9 cellular contexts compared by ENCODE assay signal in the genomic region with DNA sequence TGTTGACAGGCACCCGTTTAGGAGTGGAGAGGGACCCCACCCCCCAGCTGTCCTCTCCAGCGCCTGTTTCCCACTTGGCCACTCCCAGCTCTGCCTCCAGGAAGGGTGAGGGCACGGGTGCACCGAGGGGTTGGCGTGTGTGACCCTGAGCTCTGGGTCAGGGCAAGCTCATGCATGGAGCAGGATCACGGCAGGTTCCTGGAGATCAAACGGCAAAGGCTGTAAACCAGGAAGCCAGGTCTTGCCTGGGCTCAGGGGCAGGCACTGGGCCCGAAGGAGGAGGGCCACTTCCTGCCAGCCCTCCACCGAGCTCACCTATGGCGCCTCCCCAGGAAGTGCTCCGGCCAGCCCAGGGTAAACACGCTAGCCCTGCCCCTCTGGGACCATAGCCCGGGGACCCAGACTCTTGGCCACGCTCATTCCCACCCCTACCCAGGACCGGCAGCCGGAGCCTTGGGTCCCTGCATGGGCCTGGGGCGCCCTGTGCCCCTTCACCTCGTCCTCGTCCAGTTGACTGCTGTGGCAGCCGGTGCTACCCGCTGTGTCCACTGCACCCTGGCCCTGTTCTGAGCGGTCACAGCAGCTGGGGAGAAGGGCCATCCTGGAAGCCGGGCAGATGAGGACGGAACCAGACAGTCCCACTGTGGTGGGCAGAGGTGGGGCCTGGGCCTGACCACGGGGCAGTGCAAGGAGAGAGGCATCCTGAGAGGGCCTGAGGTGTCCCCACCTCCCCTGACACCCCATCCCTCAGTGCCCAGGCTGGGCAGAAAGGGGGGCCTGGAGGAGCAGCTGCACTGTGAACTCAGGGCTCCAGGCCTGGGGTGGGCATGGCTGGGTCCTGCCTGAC. TPM values are rescaled to one million over a fixed set of nuclear protein-coding genes. Genes with fewer than 3 reads are reported as not detected.
DNase-seq lines count a peak whose midpoint lies in the region; ATAC-seq, FAIRE-seq and TF ChIP-seq lines count a peak whose summit lies in the region.
"Had no signal": no experiment of that assay in that cellular context is flagged by ENCODE, and none has a peak within 500 bp of the region (broad histone marks: within the 10 kb centered on the region; RNA-seq: fewer than 3 reads in every experiment).

No MANE protein-coding gene starts in this region.

- H2BK15ac ChIP-seq in H9 (ENCODE audit: low read depth, low read length): no peak overlapping the region

- H3K27ac Mint-ChIP-seq in H9: peak overlapping the region in 1 of 3 experiments; percentile 52; a peak in 1 of 7 replicates
- no peak overlapping the region for H3K27ac Mint-ChIP-seq in astrocyte (ENCODE audit: unreplicated experiment)

- H3K4me3 Mint-ChIP-seq in H9 (peak overlapping the region; percentile 41 to 70; a peak in 4 of 5 replicates), astrocyte (ENCODE audit: unreplicated experiment) (peak overlapping the region; percentile 78)

- H3K23me2 ChIP-seq in H9 (ENCODE audit: insufficient read length, low read depth, low read length, poor library complexity, severe bottlenecking): peaks cover 3% of the 10 kb centered on the region

- no peak overlapping the region for H4K5ac ChIP-seq in H9 (ENCODE audit: insufficient read length, low read depth, low read length)

- H3K27me3 ChIP-seq in H9 (ENCODE audit: insufficient read depth, low read length) (no peaks in the 10 kb centered on the region), astrocyte (ENCODE audit: insufficient read depth, low read length) (no peaks in the 10 kb centered on the region)

- DNase-seq in H9: peak; percentile 66
- DNase-seq in astrocyte (ENCODE audit: low read depth): no peak
- DNase-seq in GM19240 (ENCODE audit: insufficient read length, low spot score): no peak
- no peak for DNase-seq in midbrain (lab: John Stamatoyannopoulos, UW)
- no peak for DNase-seq in inferior parietal cortex (ENCODE audit: extremely low spot score)
- DNase-seq: NCI-H2107 had no signal

- no peak overlapping the region for H3K18ac ChIP-seq in H9 (ENCODE audit: insufficient read length, low read depth, low read length)

- H3K9me3 Mint-ChIP-seq in H9: no peaks in the 10 kb centered on the region
- H3K9me3 Mint-ChIP-seq in astrocyte (ENCODE audit: unreplicated experiment): no peaks in the 10 kb centered on the region

- H2BK12ac ChIP-seq in H9 (ENCODE audit: insufficient read length, low read depth, low read length): no peak overlapping the region

- H3K4me2 ChIP-seq in H9 (ENCODE audit: insufficient read depth, insufficient read length, low read length) (no peak overlapping the region), astrocyte (ENCODE audit: low read length) (peak overlapping the region; percentile 86)

- no peak overlapping the region for H4K91ac ChIP-seq in H9 (ENCODE audit: insufficient read length, low read depth, low read length)

- H3K79me1 ChIP-seq in H9 (ENCODE audit: insufficient read depth, low read depth, low read length, poor library complexity, severe bottlenecking): no peaks in the 10 kb centered on the region

- H3K23ac ChIP-seq in H9 (ENCODE audit: insufficient read length, low read depth, low read length): no peak overlapping the region

- H2AK5ac ChIP-seq in H9 (ENCODE audit: insufficient read length, low read length): no peak overlapping the region

- no peaks in the 10 kb centered on the region for H3K36me3 ChIP-seq in astrocyte (ENCODE audit: insufficient read depth, low read length)

- H3T11ph ChIP-seq in H9 (ENCODE audit: low read length): no peak overlapping the region

- H3K27me3 Mint-ChIP-seq in H9 (ENCODE audit: low read depth): no peaks in the 10 kb centered on the region
- H3K27me3 Mint-ChIP-seq in astrocyte (ENCODE audit: low read depth, unreplicated experiment): no peaks in the 10 kb centered on the region

- H4K8ac ChIP-seq in H9 (replicated peaks; ENCODE audit: insufficient read length, low read depth, low read length): no peak overlapping the region

- H3K36me3 Mint-ChIP-seq in H9 (ENCODE audit: insufficient read depth in 1 of 3, low read depth in 3 of 3) (peaks cover 1 to 12% (median 10%) of the 10 kb centered on the region in 3 experiments; a peak in 5 of 7 replicates), astrocyte (ENCODE audit: low read depth, unreplicated experiment) (peaks cover 3% of the 10 kb centered on the region)

- H3K4ac ChIP-seq in H9 (ENCODE audit: low read depth, low read length): no peak overlapping the region

- H2BK20ac ChIP-seq in H9 (ENCODE audit: low read depth, low read length, poor library complexity, severe bottlenecking): no peak overlapping the region

- H3K79me2 ChIP-seq in H9 (ENCODE audit: insufficient read depth, low read length) (no peaks in the 10 kb centered on the region), astrocyte (ENCODE audit: insufficient read depth, low read length) (peaks cover 21% of the 10 kb centered on the region)

- H3K9me3 ChIP-seq in H9 (ENCODE audit: control insufficient read depth, low read depth, low read length): no peaks in the 10 kb centered on the region
- H3K9me3 ChIP-seq in astrocyte (ENCODE audit: insufficient read depth, low read depth, low read length): no peaks in the 10 kb centered on the region
- no peaks in the 10 kb centered on the region for H3K9me3 ChIP-seq in iPS-18c (ENCODE audit: control insufficient read depth, insufficient read depth, low read length)

- H2BK120ac ChIP-seq in H9 (ENCODE audit: low read depth, low read length, poor library complexity, severe bottlenecking): no peak overlapping the region

- no peak for TF ChIP-seq CTCF in H9 (conservative IDR thresholded peaks at IDR 0.05)
- TF ChIP-seq CTCF in astrocyte (IDR thresholded peaks at IDR 0.05; ENCODE audit: insufficient read depth, low read depth, low read length): no peak

- no peak for ATAC-seq in HG02938 (IDR thresholded peaks at IDR 0.05; ENCODE audit: unreplicated experiment)

- H4K20me1 ChIP-seq in H9 (ENCODE audit: control insufficient read depth, insufficient read depth, insufficient read length) (no peaks in the 10 kb centered on the region), astrocyte (ENCODE audit: insufficient read depth, low read length) (peaks cover 14% of the 10 kb centered on the region)

- peaks cover 15 to 20% of the 10 kb centered on the region in 2 experiments for H3K4me1 Mint-ChIP-seq in H9
- H3K4me1 Mint-ChIP-seq in astrocyte (ENCODE audit: low read depth, unreplicated experiment): peaks cover 4% of the 10 kb centered on the region

- no peak overlapping the region for H2AFZ ChIP-seq in H9 (ENCODE audit: low read length)
- H2AFZ ChIP-seq in astrocyte (ENCODE audit: low read depth, low read length): no peak overlapping the region

- no peak overlapping the region for H3K4me3 ChIP-seq in astrocyte (ENCODE audit: insufficient read depth, low read depth, low read length)
- peak overlapping the region; percentile 57 for H3K4me3 ChIP-seq in iPS-18c (ENCODE audit: insufficient read depth, low read depth, low read length)
- H3K4me3 ChIP-seq in skin epidermis: peak overlapping the region in 6 of 7 experiments; percentile 42 to 77 (median 50)

- no CpG with 5 or more reads among the region's 25 CpGs for WGBS in H9 (ENCODE audit: extremely low coverage, insufficient read length, low lambda C conversion rate)

- peak overlapping the region; percentile 8; the same call in 1 of the 2 replicates for H3K14ac ChIP-seq in H9 (ENCODE audit: insufficient read depth, low read length)

- H3K27ac ChIP-seq in H9 (ENCODE audit: insufficient read length, low read depth, low read length): no peak overlapping the region
- H3K27ac ChIP-seq in astrocyte (ENCODE audit: low read depth, low read length): no peak overlapping the region
- peak overlapping the region; percentile 22 to 94 (median 84) for H3K27ac ChIP-seq in skin epidermis

- H3K9ac ChIP-seq in H9 (ENCODE audit: extremely low read depth, insufficient read length, low read length): no peak overlapping the region
- H3K9ac ChIP-seq in astrocyte (ENCODE audit: low read length): peak overlapping the region; percentile 18

- no peak overlapping the region for H3K56ac ChIP-seq in H9 (ENCODE audit: insufficient read length, low read depth, low read length)

- H3K4me1 ChIP-seq in H9 (ENCODE audit: insufficient read depth, low read length) (peaks cover 3% of the 10 kb centered on the region; the same call in 1 of the 2 replicates), astrocyte (ENCODE audit: insufficient read depth, low read length) (peaks cover 21% of the 10 kb centered on the region)

- no peak for FAIRE-seq in astrocyte (lab: Jason Lieb, UNC)

- no peak overlapping the region for H2BK5ac ChIP-seq in H9 (ENCODE audit: insufficient read length, low read length)

RNA-seq across cellular contexts. Expression of gene EPS8L2, which starts 1.0 kb away (rescaled TPM):
- 92.8 and 101 TPM in 2 replicates for total RNA-seq in H9 (2021)
- total RNA-seq in astrocyte: 103 and 129 TPM in 2 replicates

RNA-seq across cellular contexts. Expression of gene TMEM80, which starts 9.4 kb away (rescaled TPM):
- total RNA-seq in H9 (2021): 15.3 and 23.6 TPM in 2 replicates
- 16.1 and 18.4 TPM in 2 replicates for total RNA-seq in astrocyte

RNA-seq across cellular contexts. Expression of gene DEAF1, which starts 10.0 kb away (rescaled TPM):
- 67.3 and 68.6 TPM in 2 replicates for total RNA-seq in H9 (2021)
- 44.1 and 48.9 TPM in 2 replicates for total RNA-seq in astrocyte

RNA-seq across cellular contexts. Expression of gene TALDO1, which starts 42.2 kb away (rescaled TPM):
- total RNA-seq in H9 (2021) (268 and 300 TPM in 2 replicates), astrocyte (150 and 155 TPM in 2 replicates)

Comparison
In these comparisons a context has a peak if more than half of its experiments do, and no peak if none do; other contexts are left out.
1. H3K27ac ChIP-seq: peak in skin epidermis (21 of 21); none in H9 (single experiment) and astrocyte (single experiment).